In genomic region chr4:38889143-38889542, GRCh38 we compare ENCODE assay signal across 8 cellular contexts. TPM values are rescaled to one million over a fixed set of nuclear protein-coding genes. Genes with fewer than 3 reads are reported as not detected.
A peak's percentile ranks its signal among the peaks of the same experiment; 100 is the strongest.
DNase-seq lines count a peak whose midpoint lies in the region; ATAC-seq and TF ChIP-seq lines count a peak whose summit lies in the region.

No MANE protein-coding gene starts in this region.

- peak; percentile 68 for DNase-seq in MM.1S
- peak; percentile 83 to 89 for DNase-seq in dermis microvascular lymphatic vessel endothelial cell (ENCODE audit: low read depth in 2 of 2)
- peak; percentile 68 for DNase-seq in pulmonary artery endothelial cell (ENCODE audit: low read depth, low spot score)
- DNase-seq in upper lobe of right lung = no peak
- no peak for DNase-seq in CD14-positive monocyte (ENCODE audit: low spot score)
- no peak for DNase-seq in activated gamma-delta T cell treated with Interleukin-2 at 50 U/mL for 16 hours
- no peak for DNase-seq in NCI-H345 treated with DMSO at 0.1 percent for 48 hours (lab: John Stamatoyannopoulos, UW; ENCODE audit: unreplicated experiment)

- H4K20me1 ChIP-seq in MM.1S (ENCODE audit: insufficient read depth, low read length) = no peaks in the 10 kb centered on the region

- H3K9me3 Mint-ChIP-seq in CD14-positive monocyte = no peaks in the 10 kb centered on the region

- H3K27me3 Mint-ChIP-seq in CD14-positive monocyte (ENCODE audit: low read depth in 3 of 3) = peaks cover 0 to 4% (median 0%) of the 10 kb centered on the region in 3 donors

- peaks cover 27 to 45% of the 10 kb centered on the region in 2 donors for H3K36me3 Mint-ChIP-seq in CD14-positive monocyte

- H3K27me3 ChIP-seq in MM.1S (replicated peaks; ENCODE audit: insufficient read depth, low read length) (no peaks in the 10 kb centered on the region), upper lobe of right lung (no peaks in the 10 kb centered on the region)

- peak overlapping the region in 2 of 7 donors; percentile 7 to 61 for H3K27ac Mint-ChIP-seq in CD14-positive monocyte

- H3K9me3 ChIP-seq in MM.1S (replicated peaks; ENCODE audit: insufficient read depth, low read length) (no peaks in the 10 kb centered on the region), upper lobe of right lung (no peaks in the 10 kb centered on the region)

- no peak overlapping the region for H3K9ac ChIP-seq in MM.1S (ENCODE audit: low read length)

- TF ChIP-seq CTCF in MM.1S (IDR thresholded peaks at IDR 0.05; ENCODE audit: low read length) (no peak), upper lobe of right lung (IDR thresholded peaks at IDR 0.05) (no peak), CD14-positive monocyte (IDR thresholded peaks at IDR 0.05) (no peak)

- no peak overlapping the region; the same call in 1 of the 2 replicates for H3K27ac ChIP-seq in MM.1S (ENCODE audit: low read length)
- H3K27ac ChIP-seq in upper lobe of right lung = no peak overlapping the region

- no peaks in the 10 kb centered on the region for H3K9me2 ChIP-seq in MM.1S (replicated peaks; ENCODE audit: insufficient read depth, low read length)

- H3K4me3 ChIP-seq in MM.1S (ENCODE audit: low read length) (no peak overlapping the region), upper lobe of right lung (no peak overlapping the region)

- no peak overlapping the region for H2AFZ ChIP-seq in MM.1S (ENCODE audit: low read length)

- H3K4me2 ChIP-seq in MM.1S (ENCODE audit: low read depth, low read length) = peak overlapping the region; percentile 2; the same call in 1 of the 2 replicates

- peaks cover 3% of the 10 kb centered on the region; the same call in 1 of the 2 replicates for H3F3A ChIP-seq in MM.1S (ENCODE audit: insufficient read depth, low read length)

- no peaks in the 10 kb centered on the region for H3K79me2 ChIP-seq in MM.1S (ENCODE audit: low read length)

- H3K4me3 Mint-ChIP-seq in CD14-positive monocyte = no peak overlapping the region

- intact Hi-C loops in upper lobe of right lung (cut with DNase I) = no loop called here
- intact Hi-C loops in CD14-positive monocyte (cut with micrococcal nuclease) = no loop called here

- peaks cover 12% of the 10 kb centered on the region for H3K4me1 ChIP-seq in MM.1S (ENCODE audit: low read length)
- no peaks in the 10 kb centered on the region for H3K4me1 ChIP-seq in upper lobe of right lung

- ATAC-seq in GM18517 (IDR thresholded peaks at IDR 0.05; ENCODE audit: unreplicated experiment) = peak; percentile 72
- ATAC-seq in upper lobe of right lung = no peak

- H3K36me3 ChIP-seq in MM.1S (replicated peaks; ENCODE audit: insufficient read depth, low read length) (no peaks in the 10 kb centered on the region), upper lobe of right lung (peaks cover 20% of the 10 kb centered on the region)

- H3K4me1 Mint-ChIP-seq in CD14-positive monocyte = peaks cover 6% of the 10 kb centered on the region

RNA-seq across cellular contexts. Expression of gene FAM114A1, which starts 21.5 kb away (rescaled TPM):
- total RNA-seq in dermis microvascular lymphatic vessel endothelial cell (76.8 and 106 TPM in 2 replicates), pulmonary artery endothelial cell (117 and 180 TPM in 2 replicates), upper lobe of right lung (39.8 TPM)
- 1 to 10 TPM; 3.2 to 4.1 TPM for polyA plus RNA-seq in CD14-positive monocyte

RNA-seq across cellular contexts. Expression of gene TLR6, which starts 32.5 kb away (rescaled TPM):
- total RNA-seq in dermis microvascular lymphatic vessel endothelial cell (0.13 TPM in 2 replicates), pulmonary artery endothelial cell (1.2 and 1.5 TPM in 2 replicates), upper lobe of right lung (9.6 TPM)
- polyA plus RNA-seq in CD14-positive monocyte = 10 to 100 TPM in 1 of 2 donors, 1 to 10 TPM in 1; 7.7 to 11.5 TPM

Comparison
In these comparisons a context has a peak if more than half of its experiments do, and no peak if none do; other contexts are left out.
1. DNase-seq: peak in MM.1S (single experiment), dermis microvascular lymphatic vessel endothelial cell (2 of 2) and pulmonary artery endothelial cell (single experiment); none in upper lobe of right lung (single experiment), CD14-positive monocyte (single experiment), activated gamma-delta T cell treated with Interleukin-2 at 50 U/mL for 16 hours (single experiment) and NCI-H345 treated with DMSO at 0.1 percent for 48 hours (single experiment).